30 cellular contexts compared by ENCODE assay signal in genomic region chr12:26268841-26269553, GRCh38.
A peak's percentile ranks its signal among the peaks of the same experiment; 100 is the strongest.
DNase-seq lines count a peak whose midpoint lies in the region; ATAC-seq and TF ChIP-seq lines count a peak whose summit lies in the region.
"Had no signal": no experiment of that assay in that cellular context is flagged by ENCODE, and none has a peak within 500 bp of the region (broad histone marks: within the 10 kb centered on the region; RNA-seq: fewer than 3 reads in every experiment).

No MANE protein-coding gene starts in this region.

- H3K27me3 ChIP-seq in SK-N-SH (ENCODE audit: insufficient read depth), result no peaks in the 10 kb centered on the region
- H3K27me3 ChIP-seq in right lobe of liver, result no peaks in the 10 kb centered on the region
- no peaks in the 10 kb centered on the region for H3K27me3 ChIP-seq in lower lobe of right lung (ENCODE audit: low read depth)
- H3K27me3 ChIP-seq: adrenal gland, colonic mucosa, heart left ventricle, ovary, Peyer's patch, SJSA1, tibial nerve had no signal

- WGBS in SK-N-SH (ENCODE audit: low lambda C conversion rate), result 30% methylated on average over 2 of the region's 2 CpGs
- 40% methylated on average over 2 of the region's 2 CpGs for WGBS in right lobe of liver (ENCODE audit: insufficient coverage, low coverage, low lambda C conversion rate, missing lambda C conversion rate)

- H3F3A ChIP-seq in SK-N-SH (replicated peaks; ENCODE audit: insufficient read depth), result peaks cover 6% of the 10 kb centered on the region

- CTCF ChIA-PET in SK-N-SH (lab: Yijun Ruan, JAX), result interaction anchor here (0.8 kb wide), 1 partner anchor 9 kb away, joined by 3 read pairs; no protein-coding TSS in a partner anchor

- intact Hi-C loops in right lobe of liver (cut with DNase I), result no loop called here
- intact Hi-C loops in lower lobe of right lung (cut with DNase I), result no loop called here

- TF ChIP-seq RAD21 in SK-N-SH (IDR thresholded peaks at IDR 0.05; ENCODE audit: low read length), result no peak

- H2AFZ ChIP-seq in SK-N-SH (ENCODE audit: low read depth), result no peak overlapping the region

- TF ChIP-seq CTCF in SK-N-SH (IDR thresholded peaks at IDR 0.05) (no peak), right lobe of liver (IDR thresholded peaks at IDR 0.05) (no peak), lower lobe of right lung (IDR thresholded peaks at IDR 0.05) (no peak)

- H3K36me3 ChIP-seq in SK-N-SH (replicated peaks in 1 of 2; ENCODE audit: control insufficient read depth in 1 of 2, insufficient read depth in 2 of 2, low read length in 1 of 2) (no peaks in the 10 kb centered on the region), right lobe of liver (no peaks in the 10 kb centered on the region), lower lobe of right lung (no peaks in the 10 kb centered on the region)
- H3K36me3 ChIP-seq: adrenal gland, colonic mucosa, heart left ventricle, ovary, Peyer's patch, SJSA1, tibial nerve had no signal

- no peak overlapping the region for H3K9ac ChIP-seq in SK-N-SH

- H3K9me3 ChIP-seq in SK-N-SH, result no peaks in the 10 kb centered on the region
- no peaks in the 10 kb centered on the region for H3K9me3 ChIP-seq in right lobe of liver
- no peaks in the 10 kb centered on the region for H3K9me3 ChIP-seq in lower lobe of right lung
- H3K9me3 ChIP-seq: adrenal gland, colonic mucosa, ovary, Peyer's patch, SJSA1, tibial nerve had no signal

- no peaks in the 10 kb centered on the region for H3K9me2 ChIP-seq in SK-N-SH

- peak overlapping the region in 1 of 2 experiments; percentile 45; a peak in 1 of 4 replicates for H3K27ac ChIP-seq in SK-N-SH (ENCODE audit: low read depth in 2 of 2, low read length in 1 of 2)
- H3K27ac ChIP-seq in right lobe of liver, result no peak overlapping the region
- H3K27ac ChIP-seq in lower lobe of right lung, result no peak overlapping the region
- H3K27ac ChIP-seq: adrenal gland, colonic mucosa, ovary, Peyer's patch, SJSA1, tibial nerve had no signal

- H3K4me3 ChIP-seq in SK-N-SH (ENCODE audit: low read depth in 2 of 2, low read length in 1 of 2) (no peak overlapping the region), right lobe of liver (no peak overlapping the region), lower lobe of right lung (no peak overlapping the region)
- H3K4me3 ChIP-seq: adrenal gland, colonic mucosa, heart left ventricle, ovary, Peyer's patch, SJSA1, tibial nerve had no signal

- ATAC-seq in SK-N-SH treated with all-trans-retinoic acid at 6 μM for 48 hours, result peak; percentile 68
- peak; percentile 38 to 81 (median 50) for ATAC-seq in right lobe of liver
- no peak for ATAC-seq in HG02938 (IDR thresholded peaks at IDR 0.05; ENCODE audit: unreplicated experiment)
- ATAC-seq in lower lobe of right lung, result no peak
- ATAC-seq in HG03095 (IDR thresholded peaks at IDR 0.05; ENCODE audit: unreplicated experiment), result no peak
- ATAC-seq: effector memory CD8-positive, alpha-beta T cell; esophagus mucosa; left colon; T-helper 17 cell had no signal

- POLR2A ChIA-PET in SK-N-SH (lab: Yijun Ruan, JAX), result no interaction called here

- H3K4me1 ChIP-seq in SK-N-SH (ENCODE audit: control insufficient read depth in 1 of 2, insufficient read depth in 2 of 2, low read depth in 1 of 2, low read length in 1 of 2) (peaks cover 2 to 24% of the 10 kb centered on the region in 2 experiments; a peak in 2 of 4 replicates), right lobe of liver (peaks cover 0 to 5% (median 0%) of the 10 kb centered on the region in 4 donors), lower lobe of right lung (peaks cover 21% of the 10 kb centered on the region)
- H3K4me1 ChIP-seq: colonic mucosa had no signal

- no peaks in the 10 kb centered on the region for H3K79me2 ChIP-seq in SK-N-SH (ENCODE audit: insufficient read depth)

- no peak for TF ChIP-seq EP300 in SK-N-SH (IDR thresholded peaks at IDR 0.05; ENCODE audit: borderline replicate concordance in 1 of 2, low read depth in 1 of 2, low read length in 1 of 2)

- DNase-seq in SK-N-SH, result no peak
- peak; percentile 46 for DNase-seq in fibroblast of gingiva (ENCODE audit: low read depth)
- no peak for DNase-seq in right lobe of liver
- no peak for DNase-seq in NCI-H226
- DNase-seq in lower lobe of right lung, result no peak
- DNase-seq: 8988T; activated CD4-positive, alpha-beta T cell treated with anti-CD3 and anti-CD28 coated beads for 48 hours; activated naive CD4-positive, alpha-beta T cell treated with Interleukin-2 at 50 U/mL for 16 hours; activated T-cell treated with anti-CD3 and anti-CD28 coated beads, Interleukin-2, amount 50 U/mL, for 24 hours; adrenal gland; CD8-positive, alpha-beta memory T cell; colonic mucosa; effector memory CD8-positive, alpha-beta T cell; heart left ventricle; Kasumi-1; left colon; NCI-H1694; NCI-H2171; nephron progenitor cell; NK-92 treated with Interleukin-12 subunit alpha and Interleukin-12 subunit beta, amount 100 ng/mL, for 24 hours; ovary; Peyer's patch; right cardiac atrium; T-helper 17 cell had no signal

- H3K4me2 ChIP-seq in SK-N-SH, result no peak overlapping the region

- H4K20me1 ChIP-seq in SK-N-SH (ENCODE audit: insufficient read depth), result no peaks in the 10 kb centered on the region

- TF ChIP-seq POLR2A in right lobe of liver (IDR thresholded peaks at IDR 0.05), result no peak

TF ChIP-seq in SK-N-SH treated with all-trans-retinoic acid at 6 μM for 48 hours, 23 proteins besides CTCF, POLR2A, EP300 and RAD21:
- peak; percentile 61; the same call in 1 of the 2 replicates for TF ChIP-seq ZNF70 (CRISPR knock-in tag; IDR thresholded peaks at IDR 0.05)
- TF ChIP-seq ISL1 (CRISPR knock-in tag; IDR thresholded peaks at IDR 0.05), result no peak
- no peak for TF ChIP-seq ZFP3 (CRISPR knock-in tag; IDR thresholded peaks at IDR 0.05)

TF ChIP-seq in SK-N-SH, 30 proteins besides CTCF, POLR2A, EP300 and RAD21:
- no peak for TF ChIP-seq MXI1 (IDR thresholded peaks at IDR 0.05; ENCODE audit: low read depth, low read length)
- TF ChIP-seq TCF12 (IDR thresholded peaks at IDR 0.05), result no peak
- no peak for TF ChIP-seq FOSL2 (IDR thresholded peaks at IDR 0.05; ENCODE audit: borderline replicate concordance, low read depth)

Comparison
In these comparisons a context has a peak if more than half of its experiments do, and no peak if none do; other contexts are left out.
1. ATAC-seq: peak in SK-N-SH treated with all-trans-retinoic acid at 6 μM for 48 hours (single experiment) and right lobe of liver (4 of 4); none in HG02938 (single experiment), lower lobe of right lung (0 of 2) and HG03095 (single experiment).